ENCODE assay signal across 10 cellular contexts in genomic region chr6:134741193-134741521, GRCh38.
DNase-seq lines count a peak whose midpoint lies in the region; ATAC-seq and TF ChIP-seq lines count a peak whose summit lies in the region.
"Had no signal": no experiment of that assay in that cellular context is flagged by ENCODE, and none has a peak within 500 bp of the region (broad histone marks: within the 10 kb centered on the region; RNA-seq: fewer than 3 reads in every experiment).

No MANE protein-coding gene starts in this region.

- intact Hi-C loops in HCT116 (cut with micrococcal nuclease): no loop called here
- intact Hi-C loops in OCI-LY7 (cut with micrococcal nuclease; ENCODE audit: unreplicated experiment): no loop called here
- intact Hi-C loops in posterior cingulate gyrus (cut with DNase I): no loop called here
- intact Hi-C loops in vagina (cut with DNase I): no loop called here

- no peaks in the 10 kb centered on the region for H3K9me2 ChIP-seq in HCT116 (ENCODE audit: insufficient read depth)
- no peaks in the 10 kb centered on the region for H3K9me2 ChIP-seq in OCI-LY7 (ENCODE audit: insufficient read depth, low read length)

- CTCF ChIA-PET in HCT116 (lab: Charles Lee) (no interaction called here), OCI-LY7 (lab: Charles Lee; ENCODE audit: unreplicated experiment) (no interaction called here)

- H4K20me1 ChIP-seq in HCT116 (ENCODE audit: insufficient read depth) (no peaks in the 10 kb centered on the region), OCI-LY7 (ENCODE audit: insufficient read depth, low read length) (no peaks in the 10 kb centered on the region)

- no peaks in the 10 kb centered on the region for H3K9me3 ChIP-seq in HCT116 (ENCODE audit: control insufficient read depth in 1 of 2, insufficient read depth in 1 of 2, low read depth in 1 of 2, low read length in 2 of 2)
- no peaks in the 10 kb centered on the region for H3K9me3 ChIP-seq in OCI-LY7 (ENCODE audit: low read length)
- H3K9me3 ChIP-seq in vagina: no peaks in the 10 kb centered on the region

- H3K79me2 ChIP-seq in HCT116 (ENCODE audit: insufficient read depth, low read length): no peaks in the 10 kb centered on the region
- no peaks in the 10 kb centered on the region for H3K79me2 ChIP-seq in OCI-LY7 (ENCODE audit: insufficient read depth, low read depth, low read length)

- RAD21 ChIA-PET in HCT116 (lab: Charles Lee; ENCODE audit: low non-redundant PET in 1 of 2, low total read pairs in 2 of 2, uncharacterized antibody in 2 of 2, unreplicated experiment in 2 of 2): no interaction called here

- no peaks in the 10 kb centered on the region for H3K27me3 ChIP-seq in HCT116 (ENCODE audit: insufficient read depth, low read length)
- H3K27me3 ChIP-seq in vagina: no peaks in the 10 kb centered on the region

- no peak for TF ChIP-seq POLR2A in HCT116 (IDR thresholded peaks at IDR 0.05; ENCODE audit: borderline replicate concordance, extremely low read depth, insufficient read depth, insufficient read length)
- TF ChIP-seq POLR2A in vagina (IDR thresholded peaks at IDR 0.05): no peak

- BruUV-seq in HCT116 (replicated peaks; lab: Mats Ljungman, UMichigan) (no TSS peak), OCI-LY7 (replicated peaks; lab: Mats Ljungman, UMichigan) (no TSS peak)

- H3K4me3 ChIP-seq in HCT116 (replicated peaks in 1 of 2; ENCODE audit: low read depth in 1 of 2, low read length in 2 of 2) (no peak overlapping the region), OCI-LY7 (ENCODE audit: low read depth, low read length, poor library complexity, severe bottlenecking) (no peak overlapping the region), fibroblast of pulmonary artery (replicated peaks; ENCODE audit: low read depth, low read length) (no peak overlapping the region), vagina (no peak overlapping the region)

- H2AFZ ChIP-seq in HCT116 (ENCODE audit: low read depth, low read length, poor library complexity, severe bottlenecking): no peak overlapping the region
- no peak overlapping the region for H2AFZ ChIP-seq in OCI-LY7 (ENCODE audit: low read length)

- H3K27ac ChIP-seq in HCT116 (ENCODE audit: low read depth, low read length) (no peak overlapping the region), OCI-LY7 (ENCODE audit: low read depth, low read length, poor library complexity, severe bottlenecking) (no peak overlapping the region), vagina (no peak overlapping the region)

- TF ChIP-seq CTCF in HCT116 (IDR thresholded peaks at IDR 0.05 in 2 of 3, conservative IDR thresholded peaks at IDR 0.05 in 1 of 3; ENCODE audit: borderline replicate concordance in 1 of 3, insufficient read depth in 1 of 3, low read depth in 2 of 3, low read length in 2 of 3) (peak in 2 of 3 experiments; percentile 37 to 39; a peak in 2 of 6 replicates), OCI-LY7 (conservative IDR thresholded peaks at IDR 0.05; ENCODE audit: low read length) (peak; percentile 46), fibroblast of pulmonary artery (IDR thresholded peaks at IDR 0.05; ENCODE audit: low read length, missing control alignments) (peak; percentile 9), vagina (IDR thresholded peaks at IDR 0.05) (no peak)

- TF ChIP-seq RAD21 in HCT116 (IDR thresholded peaks at IDR 0.05; ENCODE audit: low read depth): no peak

- ATAC-seq in HCT116 (peak; percentile 84), GM21447 (IDR thresholded peaks at IDR 0.05; ENCODE audit: unreplicated experiment) (no peak)
- ATAC-seq: activated CD8-positive, alpha-beta memory T cell treated with anti-CD3 and anti-CD28 coated beads, Interleukin-2, amount 10 ng/mL, durations not matched to agents 7 days and 5 days; esophagus mucosa had no signal

- H3K4me2 ChIP-seq in HCT116 (ENCODE audit: low read length) (no peak overlapping the region), OCI-LY7 (ENCODE audit: low read length) (no peak overlapping the region)

- H3K4me1 ChIP-seq in HCT116 (ENCODE audit: control insufficient read depth in 1 of 2, insufficient read depth in 2 of 2, low read length in 2 of 2) (peaks cover 0 to 7% of the 10 kb centered on the region in 2 experiments; a peak in 1 of 4 replicates), OCI-LY7 (ENCODE audit: insufficient read depth, low read length, poor library complexity, severe bottlenecking) (no peaks in the 10 kb centered on the region), vagina (no peaks in the 10 kb centered on the region)

- H3K9ac ChIP-seq in HCT116 (ENCODE audit: low read length): no peak overlapping the region

- DNase-seq in HCT116 (ENCODE audit: low read depth, low spot score): no peak
- DNase-seq in OCI-LY7 (ENCODE audit: low spot score): peak; percentile 9
- no peak for DNase-seq in fibroblast of pulmonary artery (ENCODE audit: low read depth)
- DNase-seq in posterior cingulate gyrus: peak in 7 of 10 donors; percentile 29 to 91 (median 53)
- no peak for DNase-seq in SIG-M5 treated with dmso at 0.1 percent for 504 hours (lab: John Stamatoyannopoulos, UW; ENCODE audit: unreplicated experiment)
- DNase-seq in vagina (ENCODE audit: extremely low spot score in 2 of 2): no peak
- DNase-seq: activated CD8-positive, alpha-beta memory T cell treated with anti-CD3 and anti-CD28 coated beads, Interleukin-2, amount 10 ng/mL, durations not matched to agents 7 days and 5 days; kidney glomerular epithelial cell had no signal

- H3K36me3 ChIP-seq in HCT116 (ENCODE audit: control insufficient read depth in 1 of 2, insufficient read depth in 2 of 2, low read length in 2 of 2) (no peaks in the 10 kb centered on the region), OCI-LY7 (ENCODE audit: insufficient read depth, low read length) (no peaks in the 10 kb centered on the region), vagina (no peaks in the 10 kb centered on the region)

- POLR2A ChIA-PET in HCT116 (lab: Charles Lee): no interaction called here
- POLR2A ChIA-PET in OCI-LY7 (lab: Charles Lee): interaction anchor here (0.8 to 1.4 kb wide), 2 partner anchors 13 to 109 kb away, joined by 3 to 4 read pairs; no protein-coding TSS in a partner anchor

TF ChIP-seq in HCT116, 20 proteins besides CTCF, POLR2A, EP300 and RAD21:
- TF ChIP-seq EZH2 (IDR thresholded peaks at IDR 0.05): no peak
- no peak for TF ChIP-seq JUND (IDR thresholded peaks at IDR 0.05)
- TF ChIP-seq ELF1 (IDR thresholded peaks at IDR 0.05; ENCODE audit: borderline replicate concordance, low read depth): no peak
- no peak for TF ChIP-seq CEBPB (IDR thresholded peaks at IDR 0.05; ENCODE audit: low read depth)
- no peak for TF ChIP-seq SP1 (IDR thresholded peaks at IDR 0.05; ENCODE audit: low read depth)
- TF ChIP-seq ZFX (IDR thresholded peaks at IDR 0.05): no peak
- no peak for TF ChIP-seq ZBTB33 (IDR thresholded peaks at IDR 0.05; ENCODE audit: extremely low read depth, insufficient replicate concordance, low read length)
- no peak for TF ChIP-seq SRF (IDR thresholded peaks at IDR 0.05; ENCODE audit: low read depth)
- no peak for TF ChIP-seq SIN3A (IDR thresholded peaks at IDR 0.05; ENCODE audit: low read depth)
- TF ChIP-seq ZNF274 (IDR thresholded peaks at IDR 0.05; ENCODE audit: low read depth, low read length): no peak
- TF ChIP-seq ATF3 (IDR thresholded peaks at IDR 0.05): no peak
- no peak for TF ChIP-seq TCF7L2 (IDR thresholded peaks at IDR 0.05; ENCODE audit: borderline replicate concordance, extremely low read depth, insufficient read depth, insufficient read length)
- TF ChIP-seq POLR2AphosphoS5 (IDR thresholded peaks at IDR 0.05; ENCODE audit: low read depth, low read length): no peak

Comparison
In these comparisons a context has a peak if more than half of its experiments do, and no peak if none do; other contexts are left out.
1. DNase-seq: peak in OCI-LY7 (single experiment) and posterior cingulate gyrus (7 of 10); none in HCT116 (single experiment), fibroblast of pulmonary artery (single experiment), SIG-M5 treated with dmso at 0.1 percent for 504 hours (single experiment) and vagina (0 of 2).
2. CTCF ChIP-seq: peak in HCT116 (2 of 3), OCI-LY7 (single experiment) and fibroblast of pulmonary artery (single experiment); none in vagina (0 of 3).